20 cellular contexts compared by ENCODE assay signal in the genomic region with DNA sequence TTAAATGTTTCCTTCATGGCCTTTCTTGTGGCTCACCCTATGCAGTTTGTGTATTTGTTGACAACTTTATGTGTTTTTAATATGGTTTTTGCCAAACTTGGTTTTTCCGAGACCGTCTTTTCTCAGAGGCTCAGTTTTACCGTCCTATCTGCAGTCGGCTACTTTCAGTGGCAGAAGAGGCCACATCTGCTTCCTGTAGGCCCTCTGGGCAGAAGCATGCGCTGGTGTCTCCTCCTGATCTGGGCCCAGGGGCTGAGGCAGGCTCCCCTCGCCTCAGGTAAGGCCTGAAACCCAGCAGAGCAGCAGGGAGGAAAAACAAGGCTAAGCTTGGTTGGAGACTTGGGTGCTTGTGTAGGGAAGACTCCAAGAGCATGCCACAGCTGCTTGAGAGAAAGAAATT. TPM values are rescaled to one million over a fixed set of nuclear protein-coding genes. Genes with fewer than 3 reads are reported as not detected.
DNase-seq lines count a peak whose midpoint lies in the region; TF ChIP-seq lines count a peak whose summit lies in the region.
"Had no signal": no experiment of that assay in that cellular context is flagged by ENCODE, and none has a peak within 500 bp of the region (broad histone marks: within the 10 kb centered on the region; RNA-seq: fewer than 3 reads in every experiment).

Gene TIGIT (plus strand): TSS at position 183 of the 400 bp plus-strand sequence. CDS start 34 bp downstream, at position 217.

- H3K4me3 ChIP-seq in OCI-LY3 (ENCODE audit: low read length) (no peak within 1 kb of the TSS), neural progenitor cell (no peak within 1 kb of the TSS)
- H3K4me3 ChIP-seq: A549, lower lobe of right lung, uterus had no signal

- TF ChIP-seq CTCF in OCI-LY3 (IDR thresholded peaks at IDR 0.05; ENCODE audit: low read depth, low read length) (no peak), neural progenitor cell (IDR thresholded peaks at IDR 0.05) (no peak)

- CTCF ChIA-PET in activated CD4-positive, alpha-beta T cell treated with anti-CD3 and anti-CD28 coated beads, Interleukin-2, amount 10 ng/mL, durations not matched to agents 7 days and 5 days (lab: Charles Lee): interaction anchor here (1.0 to 3.9 kb wide), 3 partner anchors 9 to 41 kb away, joined by 3 to 11 read pairs (median 5); no protein-coding TSS in a partner anchor

- no peaks in the 10 kb centered on the region for H3K79me2 ChIP-seq in OCI-LY3 (ENCODE audit: low read length)
- no peaks in the 10 kb centered on the region for H3K79me2 ChIP-seq in neural progenitor cell (ENCODE audit: low read depth)

- intact Hi-C loops in posterior cingulate gyrus (cut with DNase I): no loop called here

- peak within 1 kb of the TSS; percentile 49 for H3K4me3 Mint-ChIP-seq in activated CD4-positive, alpha-beta T cell treated with anti-CD3 and anti-CD28 coated beads, Interleukin-2, amount 10 ng/mL, durations not matched to agents 7 days and 5 days
- peak within 1 kb of the TSS; percentile 77 for H3K4me3 Mint-ChIP-seq in activated naive CD8-positive, alpha-beta T cell
- H3K4me3 Mint-ChIP-seq in neural progenitor cell: no peak within 1 kb of the TSS
- H3K4me3 Mint-ChIP-seq: nephron had no signal

- no peaks in the 10 kb centered on the region for H3K27me3 Mint-ChIP-seq in activated CD4-positive, alpha-beta T cell treated with anti-CD3 and anti-CD28 coated beads, Interleukin-2, amount 10 ng/mL, durations not matched to agents 7 days and 5 days
- H3K27me3 Mint-ChIP-seq in activated naive CD8-positive, alpha-beta T cell: no peaks in the 10 kb centered on the region
- H3K27me3 Mint-ChIP-seq in neural progenitor cell (ENCODE audit: insufficient read depth, low read depth): peaks cover 3% of the 10 kb centered on the region

- no peaks in the 10 kb centered on the region for H3F3A ChIP-seq in neural progenitor cell (ENCODE audit: low read depth)

- H2AFZ ChIP-seq in OCI-LY3 (ENCODE audit: low read depth, low read length): peak within 1 kb of the TSS; percentile 62
- no peak within 1 kb of the TSS for H2AFZ ChIP-seq in neural progenitor cell (replicated peaks)

- H4K20me1 ChIP-seq in OCI-LY3 (ENCODE audit: insufficient read depth, low read length) (no peaks in the 10 kb centered on the region), neural progenitor cell (ENCODE audit: low read depth) (no peaks in the 10 kb centered on the region)

- POLR2A ChIA-PET in activated CD4-positive, alpha-beta T cell treated with anti-CD3 and anti-CD28 coated beads, Interleukin-2, amount 10 ng/mL, durations not matched to agents 7 days and 5 days (lab: Charles Lee): no interaction called here

- peak within 1 kb of the TSS; percentile 75 for H3K27ac Mint-ChIP-seq in activated CD4-positive, alpha-beta T cell treated with anti-CD3 and anti-CD28 coated beads, Interleukin-2, amount 10 ng/mL, durations not matched to agents 7 days and 5 days
- peak within 1 kb of the TSS; percentile 90 for H3K27ac Mint-ChIP-seq in activated naive CD8-positive, alpha-beta T cell
- H3K27ac Mint-ChIP-seq in neural progenitor cell: peak within 1 kb of the TSS; percentile 24
- H3K27ac Mint-ChIP-seq: nephron had no signal

- peaks cover 5% of the 10 kb centered on the region for H3K4me1 Mint-ChIP-seq in activated CD4-positive, alpha-beta T cell treated with anti-CD3 and anti-CD28 coated beads, Interleukin-2, amount 10 ng/mL, durations not matched to agents 7 days and 5 days
- H3K4me1 Mint-ChIP-seq in activated naive CD8-positive, alpha-beta T cell (ENCODE audit: low read depth): peaks cover 44% of the 10 kb centered on the region
- no peaks in the 10 kb centered on the region for H3K4me1 Mint-ChIP-seq in neural progenitor cell
- H3K4me1 Mint-ChIP-seq: nephron had no signal

- H3K27ac ChIP-seq in OCI-LY3 (ENCODE audit: low read length) (no peak within 1 kb of the TSS; the same call in 1 of the 2 replicates), neural progenitor cell (no peak within 1 kb of the TSS)
- H3K27ac ChIP-seq: A549, lower lobe of right lung, uterus had no signal

- H3K9ac ChIP-seq in OCI-LY3 (ENCODE audit: low read length) (no peak within 1 kb of the TSS; the same call in 1 of the 2 replicates), neural progenitor cell (no peak within 1 kb of the TSS)

- H3K27me3 ChIP-seq in OCI-LY3 (ENCODE audit: low read depth, low read length) (no peaks in the 10 kb centered on the region), neural progenitor cell (no peaks in the 10 kb centered on the region)
- H3K27me3 ChIP-seq: uterus had no signal

- H3K36me3 ChIP-seq in OCI-LY3 (replicated peaks; ENCODE audit: low read depth, low read length) (no peaks in the 10 kb centered on the region), neural progenitor cell (no peaks in the 10 kb centered on the region)
- H3K36me3 ChIP-seq: lower lobe of right lung, uterus had no signal

- no peaks in the 10 kb centered on the region for H3K9me3 Mint-ChIP-seq in activated CD4-positive, alpha-beta T cell treated with anti-CD3 and anti-CD28 coated beads, Interleukin-2, amount 10 ng/mL, durations not matched to agents 7 days and 5 days
- no peaks in the 10 kb centered on the region for H3K9me3 Mint-ChIP-seq in activated naive CD8-positive, alpha-beta T cell (ENCODE audit: low read depth)
- no peaks in the 10 kb centered on the region for H3K9me3 Mint-ChIP-seq in neural progenitor cell
- H3K9me3 Mint-ChIP-seq: nephron had no signal

- no peak for DNase-seq in activated CD4-positive, alpha-beta T cell treated with anti-CD3 and anti-CD28 coated beads, Interleukin-2, amount 10 ng/mL, durations not matched to agents 7 days and 5 days
- no peak for DNase-seq in activated CD4-positive, alpha-beta T cell treated with anti-CD3 and anti-CD28 coated beads, Interleukin-2, amount 50 U/mL, for 1 hour
- DNase-seq in neural progenitor cell (ENCODE audit: low spot score) (no peak), posterior cingulate gyrus (no peak), SK-N-DZ (ENCODE audit: low spot score) (no peak), HUDEP-2 (lab: John Stamatoyannopoulos, UW; ENCODE audit: unreplicated experiment in 76 of 76) (no peak)
- DNase-seq: amniotic stem cell, C1 segment of cervical spinal cord, caudate nucleus, lower lobe of right lung, MV-4-11, NCI-H2029, NCI-H446, retina, T1000, uterus had no signal

- no peaks in the 10 kb centered on the region for H3K9me3 ChIP-seq in OCI-LY3 (ENCODE audit: insufficient read depth, low read length)
- H3K9me3 ChIP-seq in neural progenitor cell (ENCODE audit: low read depth): no peaks in the 10 kb centered on the region
- H3K9me3 ChIP-seq: A549, lower lobe of right lung, uterus had no signal

- H3K4me2 ChIP-seq in OCI-LY3 (ENCODE audit: low read length) (peak within 1 kb of the TSS; percentile 70; the same call in 1 of the 2 replicates), neural progenitor cell (no peak within 1 kb of the TSS)
- H3K4me2 ChIP-seq: A549 had no signal

- H3K4me1 ChIP-seq in OCI-LY3 (ENCODE audit: low read length): peaks cover 55% of the 10 kb centered on the region
- H3K4me1 ChIP-seq in neural progenitor cell: no peaks in the 10 kb centered on the region
- H3K4me1 ChIP-seq: A549, lower lobe of right lung, uterus had no signal

- no peaks in the 10 kb centered on the region for H3K36me3 Mint-ChIP-seq in activated CD4-positive, alpha-beta T cell treated with anti-CD3 and anti-CD28 coated beads, Interleukin-2, amount 10 ng/mL, durations not matched to agents 7 days and 5 days (ENCODE audit: low read depth)
- H3K36me3 Mint-ChIP-seq in activated naive CD8-positive, alpha-beta T cell: peaks cover 2% of the 10 kb centered on the region
- H3K36me3 Mint-ChIP-seq in neural progenitor cell: no peaks in the 10 kb centered on the region

RNA-seq across cellular contexts. Expression of gene TIGIT, which starts in this region (rescaled TPM):
- 1 to 10 TPM; 5.7 to 7.0 TPM for total RNA-seq in activated CD4-positive, alpha-beta T cell treated with anti-CD3 and anti-CD28 coated beads, Interleukin-2, amount 10 ng/mL, durations not matched to agents 7 days and 5 days
- not detected in 2 replicates for total RNA-seq in neural progenitor cell (ENCODE audit: low replicate concordance)
- polyA plus RNA-seq in SK-N-DZ (2014; cell fraction: cytosol; rRNA removed): not detected in 2 replicates
- not detected in 2 replicates for polyA plus RNA-seq in SK-N-DZ (2014; cell fraction: nucleus; rRNA removed)
- polyA plus RNA-seq: A549 had no signal

Comparison
In these comparisons a context has a peak if more than half of its experiments do, and no peak if none do; other contexts are left out.
1. H3K27ac Mint-ChIP-seq: peak in every context shown above with its lines; median percentile 90 in activated naive CD8-positive, alpha-beta T cell; 75 in activated CD4-positive, alpha-beta T cell treated with anti-CD3 and anti-CD28 coated beads, Interleukin-2, amount 10 ng/mL, durations not matched to agents 7 days and 5 days; 24 in neural progenitor cell.